In the genomic region with DNA sequence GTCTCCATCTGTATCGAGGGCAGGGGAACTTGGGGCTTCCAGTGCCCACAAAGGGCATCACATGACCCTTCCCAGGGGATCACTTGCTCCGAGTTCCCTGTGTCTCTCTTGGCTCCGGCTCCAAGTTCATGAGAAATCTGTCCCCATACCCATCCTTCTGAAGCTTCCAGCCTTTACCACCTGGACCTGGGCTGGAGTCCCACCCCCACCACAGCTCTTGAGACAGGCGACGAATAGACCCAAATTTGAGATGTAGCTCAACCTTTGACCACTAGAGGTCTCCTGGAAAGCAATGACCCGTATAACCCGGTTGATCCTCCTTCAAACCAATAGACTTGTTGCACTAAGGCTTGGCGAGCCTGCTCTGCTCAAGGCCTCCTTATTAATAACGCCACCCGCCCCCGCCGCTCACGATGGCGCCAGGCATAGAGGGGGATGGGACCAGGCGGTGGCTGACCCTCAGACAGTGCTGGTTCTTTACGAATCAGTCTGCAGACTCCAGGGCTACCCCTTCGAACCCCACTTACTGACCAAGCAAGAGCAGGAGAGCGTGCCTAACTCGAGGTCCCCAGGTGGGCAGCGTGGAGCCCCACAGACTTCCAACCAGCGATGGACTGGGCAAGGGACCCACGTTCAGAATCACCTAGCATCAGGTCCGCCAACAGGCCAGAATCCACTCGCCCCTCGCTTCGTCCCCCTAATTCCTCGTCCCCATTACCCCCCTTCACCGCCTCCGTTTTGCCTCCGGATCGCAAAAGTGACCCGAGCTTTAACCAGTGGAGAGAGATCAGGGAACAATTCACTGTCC, we compare ENCODE assay signal across 8 cellular contexts. TPM values are rescaled to one million over a fixed set of nuclear protein-coding genes. Genes with fewer than 3 reads are reported as not detected.
DNase-seq lines count a peak whose midpoint lies in the region; ATAC-seq and TF ChIP-seq lines count a peak whose summit lies in the region.

No MANE protein-coding gene starts in this region.

- peak overlapping the region; percentile 87 for H2BK120ac ChIP-seq in trophoblast cell (ENCODE audit: insufficient read depth, low read length, poor library complexity)

- H3K4me1 Mint-ChIP-seq in activated naive CD8-positive, alpha-beta T cell treated with anti-CD3 and anti-CD28 coated beads, Interleukin-2, amount 10 ng/mL, durations not matched to agents 7 days and 5 days = peaks cover 28% of the 10 kb centered on the region

- peak overlapping the region; percentile 2 for H3K9ac ChIP-seq in trophoblast cell (ENCODE audit: low read length)

- peak overlapping the region; percentile 87 for H2AFZ ChIP-seq in trophoblast cell (ENCODE audit: insufficient read depth, low read length, poor library complexity)

- peaks cover 0 to 32% (median 7%) of the 10 kb centered on the region in 4 donors for H3K4me1 ChIP-seq in Peyer's patch
- H3K4me1 ChIP-seq in trophoblast cell (ENCODE audit: control insufficient read depth in 1 of 2, insufficient read depth in 2 of 2, low read length in 2 of 2) = peaks cover 4% of the 10 kb centered on the region in 2 experiments

- H3K36me3 ChIP-seq in Peyer's patch = no peaks in the 10 kb centered on the region
- no peaks in the 10 kb centered on the region for H3K36me3 ChIP-seq in trophoblast cell (ENCODE audit: control insufficient read depth in 1 of 2, insufficient read depth in 2 of 2, low read length in 2 of 2)

- no peaks in the 10 kb centered on the region for H3K9me3 Mint-ChIP-seq in activated naive CD8-positive, alpha-beta T cell treated with anti-CD3 and anti-CD28 coated beads, Interleukin-2, amount 10 ng/mL, durations not matched to agents 7 days and 5 days

- H2AK5ac ChIP-seq in trophoblast cell (ENCODE audit: low read length) = no peak overlapping the region

- H3K79me1 ChIP-seq in trophoblast cell (ENCODE audit: low read length) = peaks cover 12% of the 10 kb centered on the region

- H3K27me3 ChIP-seq in Peyer's patch (no peaks in the 10 kb centered on the region), trophoblast cell (ENCODE audit: insufficient read depth, low read length) (no peaks in the 10 kb centered on the region)

- peak in 1 of 2 donors; percentile 22 for TF ChIP-seq POLR2A in Peyer's patch (IDR thresholded peaks at IDR 0.05)

- peak overlapping the region; percentile 71 for H3K4me2 ChIP-seq in trophoblast cell (ENCODE audit: low read length)

- DNase-seq in COR-L47 (lab: John Stamatoyannopoulos, UW) (peak; percentile 32), Peyer's patch (peak; percentile 57 to 84 (median 72)), left cardiac atrium (peak; percentile 69), trophoblast cell (peak; percentile 75 to 94), NCI-H446 treated with DMSO at 0.1 percent for 48 hours (lab: John Stamatoyannopoulos, UW) (no peak)
- DNase-seq in activated naive CD8-positive, alpha-beta T cell treated with anti-CD3 and anti-CD28 coated beads, Interleukin-2, amount 10 ng/mL, durations not matched to agents 7 days and 5 days = peak; percentile 62

- H3K27ac Mint-ChIP-seq in activated naive CD8-positive, alpha-beta T cell treated with anti-CD3 and anti-CD28 coated beads, Interleukin-2, amount 10 ng/mL, durations not matched to agents 7 days and 5 days = peak overlapping the region; percentile 88

- H3K9me3 ChIP-seq in Peyer's patch = no peaks in the 10 kb centered on the region
- no peaks in the 10 kb centered on the region for H3K9me3 ChIP-seq in trophoblast cell (ENCODE audit: insufficient read depth, low read depth, low read length)

- intact Hi-C loops in left cardiac atrium (cut with DNase I) = loop anchor here in 1 of 2 donors (5.0 kb wide), 1 partner anchor 140 kb away; no protein-coding TSS in a partner anchor

- peak overlapping the region; percentile 24 for H2BK5ac ChIP-seq in trophoblast cell (ENCODE audit: low read depth, low read length, poor library complexity)

- peak overlapping the region; percentile 83 for H3K14ac ChIP-seq in trophoblast cell (ENCODE audit: low read length)

- H3K4me3 ChIP-seq in Peyer's patch (peak overlapping the region; percentile 19 to 42 (median 37)), trophoblast cell (ENCODE audit: low read depth, low read length) (peak overlapping the region; percentile 60)

- peak; percentile 61 to 81 (median 74) for TF ChIP-seq CTCF in Peyer's patch (IDR thresholded peaks at IDR 0.05)

- POLR2A ChIA-PET in activated naive CD8-positive, alpha-beta T cell treated with anti-CD3 and anti-CD28 coated beads, Interleukin-2, amount 10 ng/mL, durations not matched to agents 7 days and 5 days (lab: Charles Lee) = interaction anchor here (0.6 to 1.4 kb wide), 7 partner anchors 26 to 348 kb away, joined by 3 to 5 read pairs (median 4); no protein-coding TSS in a partner anchor

- H4K8ac ChIP-seq in trophoblast cell (ENCODE audit: low read depth, low read length) = peak overlapping the region; percentile 93

- no peaks in the 10 kb centered on the region for H3K27me3 Mint-ChIP-seq in activated naive CD8-positive, alpha-beta T cell treated with anti-CD3 and anti-CD28 coated beads, Interleukin-2, amount 10 ng/mL, durations not matched to agents 7 days and 5 days

- peaks cover 2% of the 10 kb centered on the region for H3K79me2 ChIP-seq in trophoblast cell (ENCODE audit: control insufficient read depth, insufficient read depth, low read length, poor library complexity)

- peak; percentile 63 for ATAC-seq in GM19351 (IDR thresholded peaks at IDR 0.05; ENCODE audit: unreplicated experiment)
- peak; percentile 65 for ATAC-seq in HG03432 (IDR thresholded peaks at IDR 0.05; ENCODE audit: unreplicated experiment)
- ATAC-seq in activated naive CD8-positive, alpha-beta T cell treated with anti-CD3 and anti-CD28 coated beads, Interleukin-2, amount 10 ng/mL, durations not matched to agents 7 days and 5 days (ENCODE audit: low read depth) = peak; percentile 77
- ATAC-seq in left cardiac atrium = peak; percentile 85 to 90

- peak overlapping the region; percentile 90 for H4K91ac ChIP-seq in trophoblast cell (ENCODE audit: low read depth, low read length)

- H3K18ac ChIP-seq in trophoblast cell (ENCODE audit: low read length) = peak overlapping the region; percentile 68

- H3K4ac ChIP-seq in trophoblast cell (ENCODE audit: low read depth, low read length) = peak overlapping the region; percentile 68

- H3K27ac ChIP-seq in Peyer's patch = peak overlapping the region; percentile 45 to 95 (median 52)
- no peak overlapping the region for H3K27ac ChIP-seq in trophoblast cell (ENCODE audit: low read depth, low read length)

- no peaks in the 10 kb centered on the region for H3K36me3 Mint-ChIP-seq in activated naive CD8-positive, alpha-beta T cell treated with anti-CD3 and anti-CD28 coated beads, Interleukin-2, amount 10 ng/mL, durations not matched to agents 7 days and 5 days

- no peak overlapping the region for H3K23ac ChIP-seq in trophoblast cell (ENCODE audit: low read length)

- H3K4me3 Mint-ChIP-seq in activated naive CD8-positive, alpha-beta T cell treated with anti-CD3 and anti-CD28 coated beads, Interleukin-2, amount 10 ng/mL, durations not matched to agents 7 days and 5 days = peak overlapping the region; percentile 78

- WGBS in trophoblast cell (ENCODE audit: extremely low coverage, insufficient coverage, insufficient read length) = no CpG with 5 or more reads among the region's 32 CpGs

- H4K12ac ChIP-seq in trophoblast cell (ENCODE audit: low read depth, low read length) = peak overlapping the region; percentile 2

- peak overlapping the region; percentile 66 for H2BK12ac ChIP-seq in trophoblast cell (ENCODE audit: low read length)

RNA-seq across cellular contexts. Expression of a gene that starts 4.4 kb away (rescaled TPM):
- total RNA-seq in Peyer's patch (100 to 1,000 TPM in 1 of 4 donors, 10 to 100 TPM in 3; 10.5 to 167 (median 29.4) TPM), left cardiac atrium (10 to 100 TPM; 36.5 to 37.9 TPM)
- total RNA-seq in activated naive CD8-positive, alpha-beta T cell treated with anti-CD3 and anti-CD28 coated beads, Interleukin-2, amount 10 ng/mL, durations not matched to agents 7 days and 5 days = 10 to 100 TPM; 25.4 to 26.1 TPM
- polyA plus RNA-seq in trophoblast cell (2013) = 33.3 and 34.0 TPM in 2 replicates
